In genomic region chr2:202169826-202170424, GRCh38 we compare ENCODE assay signal across 26 cellular contexts.
"Had no signal": no experiment of that assay in that cellular context is flagged by ENCODE, and none has a peak within 500 bp of the region (broad histone marks: within the 10 kb centered on the region; RNA-seq: fewer than 3 reads in every experiment).

No MANE protein-coding gene starts in this region.

- H2AFZ ChIP-seq: neural progenitor cell had no signal

- ATAC-seq: left cardiac atrium; naive thymus-derived CD8-positive, alpha-beta T cell; stimulated activated naive CD8-positive, alpha-beta T cell treated with anti-CD3 and anti-CD28 coated beads, Interleukin-15, Interleukin-2, amounts not matched to agents 100 U/mL and 50 U/mL, for 24 hours had no signal

- H3K4me3 Mint-ChIP-seq: activated CD4-positive, alpha-beta T cell treated with anti-CD3 and anti-CD28 coated beads for 36 hours; activated naive CD4-positive, alpha-beta T cell treated with anti-CD3 and anti-CD28 coated beads for 36 hours; activated naive CD8-positive, alpha-beta T cell treated with anti-CD3 and anti-CD28 coated beads, Interleukin-2, amount 10 ng/mL, durations not matched to agents 7 days and 5 days; T-helper 2 cell treated with Interferon-gamma antibody and Interleukin-4, amounts not matched to agents 5 μg/mL and 100 μg/mL, for 36 hours had no signal

- H3K27ac Mint-ChIP-seq: activated CD4-positive, alpha-beta T cell treated with anti-CD3 and anti-CD28 coated beads for 36 hours; activated naive CD8-positive, alpha-beta T cell treated with anti-CD3 and anti-CD28 coated beads, Interleukin-2, amount 10 ng/mL, durations not matched to agents 7 days and 5 days; neural progenitor cell; T-helper 2 cell treated with Interferon-gamma antibody and Interleukin-4, amounts not matched to agents 5 μg/mL and 100 μg/mL, for 36 hours had no signal

- H3K9me3 Mint-ChIP-seq: activated naive CD4-positive, alpha-beta T cell treated with anti-CD3 and anti-CD28 coated beads for 36 hours; activated naive CD8-positive, alpha-beta T cell treated with anti-CD3 and anti-CD28 coated beads, Interleukin-2, amount 10 ng/mL, durations not matched to agents 7 days and 5 days; naive thymus-derived CD8-positive, alpha-beta T cell; T-helper 2 cell treated with Interferon-gamma antibody and Interleukin-4, amounts not matched to agents 5 μg/mL and 100 μg/mL, for 36 hours had no signal

- DNase-seq: activated CD4-positive, alpha-beta T cell treated with anti-CD3 and anti-CD28 coated beads for 36 hours; activated CD4-positive, alpha-beta T cell treated with anti-CD3 and anti-CD28 coated beads, Interleukin-2, amount 50 U/mL, for 4 hours; activated CD4-positive, CD25-positive, alpha-beta regulatory T cell; activated CD8-positive, alpha-beta memory T cell treated with anti-CD3 and anti-CD28 coated beads for 24 hours; activated effector memory CD4-positive, alpha-beta T cell treated with anti-CD3 and anti-CD28 coated beads, Interleukin-2, amount 50 U/mL, for 16 hours; activated naive CD8-positive, alpha-beta T cell treated with anti-CD3 and anti-CD28 coated beads, Interleukin-2, amount 10 ng/mL, durations not matched to agents 7 days and 5 days; cerebellar nuclear complex; colonic mucosa; dorsolateral prefrontal cortex; effector memory CD4-positive, alpha-beta T cell; left cardiac atrium; naive thymus-derived CD8-positive, alpha-beta T cell; spleen; stimulated activated naive CD8-positive, alpha-beta T cell treated with anti-CD3 and anti-CD28 coated beads, Interleukin-15, Interleukin-2, amounts not matched to agents 100 U/mL and 50 U/mL, for 24 hours; testis; transverse colon had no signal

- H3K4me1 ChIP-seq: ascending aorta, colonic mucosa, testis had no signal

- H3K27ac ChIP-seq: ascending aorta, cardiac muscle cell, colonic mucosa, dorsolateral prefrontal cortex, neural progenitor cell, right atrium auricular region, spleen, testis, transverse colon had no signal

- H3K9me3 ChIP-seq: ascending aorta, colonic mucosa, right atrium auricular region, spleen, testis, transverse colon had no signal

- H3K4me3 ChIP-seq: ascending aorta, cardiac muscle cell, colonic mucosa, dorsolateral prefrontal cortex, neural progenitor cell, right atrium auricular region, spleen, testis, transverse colon had no signal

- H3K4me2 ChIP-seq: neural progenitor cell had no signal

- H3K9ac ChIP-seq: neural progenitor cell had no signal

- H3K27me3 ChIP-seq: ascending aorta, colonic mucosa, right atrium auricular region, testis had no signal

- FAIRE-seq: frontal cortex, keratinocyte, urothelium cell line had no signal

- H3K36me3 ChIP-seq: ascending aorta, cardiac muscle cell, colonic mucosa, neural progenitor cell, right atrium auricular region, spleen, transverse colon had no signal

- H3K36me3 Mint-ChIP-seq: brain; naive thymus-derived CD8-positive, alpha-beta T cell; neural progenitor cell had no signal
